Comparison of ENCODE assay signal across 15 cellular contexts in the genomic region with DNA sequence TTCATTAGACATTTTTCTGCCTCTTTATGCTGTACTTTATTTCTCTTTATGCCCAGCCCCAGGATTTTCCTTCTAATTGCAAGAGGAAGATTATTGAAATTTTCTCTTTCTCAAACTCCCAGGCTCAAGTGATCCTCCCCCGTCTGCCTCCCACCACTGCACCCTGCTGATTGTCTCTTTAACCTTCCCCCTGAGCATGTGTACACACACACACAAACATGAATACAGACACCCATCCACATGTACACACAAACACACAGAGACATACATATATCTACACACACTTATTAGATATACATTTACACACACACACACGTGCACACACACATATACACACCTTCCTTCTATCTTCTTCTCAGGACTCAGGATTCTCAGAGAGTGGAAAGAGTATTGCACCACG. TPM values are rescaled to one million over a fixed set of nuclear protein-coding genes. Genes with fewer than 3 reads are reported as not detected.
DNase-seq lines count a peak whose midpoint lies in the region; ATAC-seq and TF ChIP-seq lines count a peak whose summit lies in the region.
"Had no signal": no experiment of that assay in that cellular context is flagged by ENCODE, and none has a peak within 500 bp of the region (broad histone marks: within the 10 kb centered on the region; RNA-seq: fewer than 3 reads in every experiment).

No MANE protein-coding gene starts in this region.

- no peaks in the 10 kb centered on the region for H3K36me3 ChIP-seq in neutrophil

- intact Hi-C loops in natural killer cell (cut with micrococcal nuclease) = loop anchor here (10.0 kb wide), 1 partner anchor 402 kb away; no protein-coding TSS in a partner anchor

- H3K27ac ChIP-seq in HL-60 (replicated peaks) (peak overlapping the region; percentile 83), neutrophil (peak overlapping the region; percentile 69)

- peak overlapping the region in 1 of 2 donors; percentile 0 for H3K27ac Mint-ChIP-seq in natural killer cell treated with Interleukin-12 subunit alpha and Interleukin-12 subunit beta and Interleukin-15 and Interleukin-18, amount 100 ng/mL, for 72 hours
- H3K27ac Mint-ChIP-seq in natural killer cell = no peak overlapping the region
- H3K27ac Mint-ChIP-seq: GM23338 had no signal

- H3K27me3 Mint-ChIP-seq in natural killer cell treated with Interleukin-12 subunit alpha and Interleukin-12 subunit beta and Interleukin-15 and Interleukin-18, amount 100 ng/mL, for 72 hours = peaks cover 6 to 7% of the 10 kb centered on the region in 2 donors
- H3K27me3 Mint-ChIP-seq in natural killer cell (ENCODE audit: low read depth in 2 of 2) = peaks cover 8 to 10% of the 10 kb centered on the region in 2 donors

- no peak for TF ChIP-seq CTCF in natural killer cell (IDR thresholded peaks at IDR 0.05)
- TF ChIP-seq CTCF in HL-60 (IDR thresholded peaks at IDR 0.05; ENCODE audit: insufficient read depth, low read length) = no peak
- TF ChIP-seq CTCF in neutrophil (IDR thresholded peaks at IDR 0.05) = no peak
- no peak for TF ChIP-seq CTCF in GM20000 (IDR thresholded peaks at IDR 0.05; ENCODE audit: extremely low read depth, missing control alignments)

- no peaks in the 10 kb centered on the region for H3K9me3 Mint-ChIP-seq in natural killer cell treated with Interleukin-12 subunit alpha and Interleukin-12 subunit beta and Interleukin-15 and Interleukin-18, amount 100 ng/mL, for 72 hours
- H3K9me3 Mint-ChIP-seq in natural killer cell = no peaks in the 10 kb centered on the region
- H3K9me3 Mint-ChIP-seq: CD8-positive, alpha-beta memory T cell; GM23338 had no signal

- H3K36me3 Mint-ChIP-seq in natural killer cell treated with Interleukin-12 subunit alpha and Interleukin-12 subunit beta and Interleukin-15 and Interleukin-18, amount 100 ng/mL, for 72 hours = no peaks in the 10 kb centered on the region
- no peaks in the 10 kb centered on the region for H3K36me3 Mint-ChIP-seq in natural killer cell
- H3K36me3 Mint-ChIP-seq: CD8-positive, alpha-beta memory T cell had no signal

- no peak for DNase-seq in natural killer cell treated with Interleukin-12 subunit alpha and Interleukin-12 subunit beta and Interleukin-15 and Interleukin-18, amount 100 ng/mL, for 72 hours (ENCODE audit: low spot score)
- DNase-seq in natural killer cell (no peak), HL-60 (ENCODE audit: low read depth in 1 of 2, low spot score in 1 of 2) (peak in 1 of 2 experiments; percentile 68), OCI-M1 (lab: John Stamatoyannopoulos, UW) (peak; percentile 52), GM20000 (ENCODE audit: low spot score) (no peak), DMS153 (lab: John Stamatoyannopoulos, UW) (no peak), activated gamma-delta T cell (lab: John Stamatoyannopoulos, UW) (no peak)
- DNase-seq: Caco-2; CD8-positive, alpha-beta memory T cell; DMS53; H7; IMR-90 had no signal

- H3K27me3 ChIP-seq in HL-60 (ENCODE audit: insufficient read depth, poor library complexity, severe bottlenecking) (no peaks in the 10 kb centered on the region), neutrophil (no peaks in the 10 kb centered on the region)

- H3K4me1 Mint-ChIP-seq in natural killer cell treated with Interleukin-12 subunit alpha and Interleukin-12 subunit beta and Interleukin-15 and Interleukin-18, amount 100 ng/mL, for 72 hours (ENCODE audit: low read depth in 2 of 2) = peaks cover 14 to 25% of the 10 kb centered on the region in 2 donors
- peaks cover 4 to 13% of the 10 kb centered on the region in 2 donors for H3K4me1 Mint-ChIP-seq in natural killer cell

- H3K4me3 Mint-ChIP-seq in natural killer cell treated with Interleukin-12 subunit alpha and Interleukin-12 subunit beta and Interleukin-15 and Interleukin-18, amount 100 ng/mL, for 72 hours = peak overlapping the region; percentile 2
- no peak overlapping the region for H3K4me3 Mint-ChIP-seq in natural killer cell
- H3K4me3 Mint-ChIP-seq: CD8-positive, alpha-beta memory T cell; GM23338 had no signal

- no peaks in the 10 kb centered on the region for H3K9me3 ChIP-seq in neutrophil
- H3K9me3 ChIP-seq: A549, Caco-2 had no signal

- H3K4me3 ChIP-seq in HL-60 (replicated peaks; ENCODE audit: insufficient read depth, low read length) (no peak overlapping the region), neutrophil (ENCODE audit: low read depth in 1 of 2, low read length in 1 of 2) (peak overlapping the region in 1 of 2 experiments; percentile 13)
- H3K4me3 ChIP-seq: A549, GM23338 had no signal

- no peak for ATAC-seq in natural killer cell treated with Interleukin-12 subunit alpha and Interleukin-12 subunit beta and Interleukin-15 and Interleukin-18, amount 100 ng/mL, for 72 hours
- ATAC-seq in natural killer cell = no peak
- ATAC-seq: A549, GM23338 had no signal

- H3K4me1 ChIP-seq in neutrophil (ENCODE audit: control insufficient read depth in 1 of 2, insufficient read depth in 1 of 2, low read depth in 1 of 2, low read length in 1 of 2) = peaks cover 45 to 55% of the 10 kb centered on the region in 2 experiments
- H3K4me1 ChIP-seq: Caco-2 had no signal

RNA-seq across cellular contexts. Expression of a gene that starts 37.3 kb away (rescaled TPM):
- total RNA-seq in natural killer cell treated with Interleukin-12 subunit alpha and Interleukin-12 subunit beta and Interleukin-15 and Interleukin-18, amount 100 ng/mL, for 72 hours = 100 to 1,000 TPM; 239 to 355 TPM
- 100 to 1,000 TPM; 200 to 244 (median 236) TPM for total RNA-seq in natural killer cell

RNA-seq across cellular contexts. Expression of a gene that starts 47.6 kb away (rescaled TPM):
- 10 to 100 TPM; 30.1 to 50.3 TPM for total RNA-seq in natural killer cell treated with Interleukin-12 subunit alpha and Interleukin-12 subunit beta and Interleukin-15 and Interleukin-18, amount 100 ng/mL, for 72 hours
- 10 to 100 TPM; 31.2 to 42.1 (median 34.7) TPM for total RNA-seq in natural killer cell
